Comparison of ENCODE assay signal across 31 cellular contexts in genomic region chrX:153879741-153880439, GRCh38. TPM values are rescaled to one million over a fixed set of nuclear protein-coding genes. Genes with fewer than 3 reads are reported as not detected.
DNase-seq lines count a peak whose midpoint lies in the region; ATAC-seq and TF ChIP-seq lines count a peak whose summit lies in the region.
"Had no signal": no experiment of that assay in that cellular context is flagged by ENCODE, and none has a peak within 500 bp of the region (broad histone marks: within the 10 kb centered on the region; RNA-seq: fewer than 3 reads in every experiment).

No MANE protein-coding gene starts in this region.

- H3F3A ChIP-seq in neural cell (ENCODE audit: insufficient read depth, low read length, poor library complexity, severe bottlenecking) = no peaks in the 10 kb centered on the region

- ATAC-seq in Panc1 = peak; percentile 6
- ATAC-seq: lower lobe of right lung, upper lobe of right lung had no signal

- CTCF ChIA-PET in Panc1 (lab: Charles Lee) = no interaction called here

- H3K9me3 ChIP-seq in Panc1 (ENCODE audit: control insufficient read depth, insufficient read depth, low read depth, low read length) (no peaks in the 10 kb centered on the region), neural cell (ENCODE audit: low read length) (no peaks in the 10 kb centered on the region), esophagus muscularis mucosa (no peaks in the 10 kb centered on the region)
- H3K9me3 ChIP-seq: breast epithelium, lower lobe of right lung, upper lobe of right lung had no signal

- no peaks in the 10 kb centered on the region for H3K36me3 ChIP-seq in Panc1 (ENCODE audit: control insufficient read depth, insufficient read depth, low read length)
- H3K36me3 ChIP-seq in neural cell (ENCODE audit: insufficient read depth, low read length) = no peaks in the 10 kb centered on the region
- H3K36me3 ChIP-seq in esophagus muscularis mucosa = no peaks in the 10 kb centered on the region
- H3K36me3 ChIP-seq: breast epithelium, lower lobe of right lung, upper lobe of right lung had no signal

- H3K9me2 ChIP-seq in neural cell (ENCODE audit: insufficient read depth, low read length) = no peaks in the 10 kb centered on the region

- peak overlapping the region; percentile 90 for H3K9ac ChIP-seq in neural cell (ENCODE audit: low read length)
- H3K9ac ChIP-seq: parathyroid adenoma had no signal

- TF ChIP-seq CTCF in Panc1 (IDR thresholded peaks at IDR 0.05) = no peak
- no peak for TF ChIP-seq CTCF in neural cell (IDR thresholded peaks at IDR 0.05; ENCODE audit: poor library complexity, severe bottlenecking)
- no peak for TF ChIP-seq CTCF in esophagus muscularis mucosa (IDR thresholded peaks at IDR 0.05)

- no TSS peak for BruUV-seq in Panc1 (replicated peaks; lab: Mats Ljungman, UMichigan)

- TF ChIP-seq POLR2A in esophagus muscularis mucosa (IDR thresholded peaks at IDR 0.05; ENCODE audit: low read depth) = no peak

- H3K4me1 ChIP-seq in Panc1 (ENCODE audit: control insufficient read depth, insufficient read depth, low read length) (peaks cover 73% of the 10 kb centered on the region), esophagus muscularis mucosa (peaks cover 0 to under 1% (median 0%) of the 10 kb centered on the region in 4 donors)
- H3K4me1 ChIP-seq: breast epithelium, lower lobe of right lung, parathyroid adenoma, upper lobe of right lung had no signal

- DNase-seq in NCI-H2171 treated with DMSO at 0.1 percent for 48 hours (lab: John Stamatoyannopoulos, UW) = peak; percentile 36
- no peak for DNase-seq in NCI-H2171 (lab: John Stamatoyannopoulos, UW)
- no peak for DNase-seq in Panc1 (ENCODE audit: low read depth, low spot score)
- DNase-seq in AG20443 (ENCODE audit: low spot score) = no peak
- DNase-seq in NCI-H446 (lab: John Stamatoyannopoulos, UW) = no peak
- no peak for DNase-seq in esophagus muscularis mucosa (ENCODE audit: extremely low spot score)
- DNase-seq in NCI-H748 treated with DMSO at 0.1 percent for 48 hours (lab: John Stamatoyannopoulos, UW) = no peak
- DNase-seq: activated CD4-positive, alpha-beta T cell treated with anti-CD3 and anti-CD28 coated beads for 4 hours; amniotic stem cell; dorsolateral prefrontal cortex; hippocampal formation; lower lobe of right lung; naive thymus-derived CD8-positive, alpha-beta T cell; SIG-M5; stimulated activated CD4-positive, alpha-beta T cell treated with anti-CD3 and anti-CD28 coated beads, Interleukin-1b, Interleukin-23, amount 100 ng/mL, for 48 hours; stimulated activated naive CD4-positive, alpha-beta T cell treated with Interleukin-2 at 50 U/mL for 16 hours; SW 1271; T-helper 9 cell; upper lobe of right lung had no signal

- H2AFZ ChIP-seq in neural cell (ENCODE audit: low read depth, low read length) = no peak overlapping the region
- H2AFZ ChIP-seq: parathyroid adenoma had no signal

- no peaks in the 10 kb centered on the region for H4K20me1 ChIP-seq in neural cell (ENCODE audit: insufficient read depth)

- H3K4me2 ChIP-seq in neural cell (ENCODE audit: low read length) = no peak overlapping the region

- H3K27ac ChIP-seq in Panc1 (ENCODE audit: low read length) (peak overlapping the region; percentile 80; the same call in 1 of the 2 replicates), neural cell (ENCODE audit: low read length) (peak overlapping the region; percentile 95), esophagus muscularis mucosa (replicated peaks in 1 of 4) (no peak overlapping the region)
- H3K27ac ChIP-seq: breast epithelium, HL-60, lower lobe of right lung, parathyroid adenoma, skin epidermis, upper lobe of right lung had no signal

- no peaks in the 10 kb centered on the region for H3K27me3 ChIP-seq in Panc1 (ENCODE audit: control insufficient read depth, insufficient read depth, low read length)
- H3K27me3 ChIP-seq in neural cell (ENCODE audit: insufficient read depth, low read depth, low read length) = no peaks in the 10 kb centered on the region
- peaks cover 0 to 89% (median 22%) of the 10 kb centered on the region in 4 donors for H3K27me3 ChIP-seq in esophagus muscularis mucosa

- in situ Hi-C loops in Panc1 (cut with HindIII; ENCODE audit: low pct_unique_long_range_greater_than_20kb, low sequenced_read_pairs) = no loop called here

- 73% methylated on average over 8 of the region's 12 CpGs for WGBS in esophagus muscularis mucosa

- intact Hi-C loops in Panc1 (cut with micrococcal nuclease; ENCODE audit: unreplicated experiment) = loop anchor here (10.0 kb wide), 2 partner anchors 75 to 115 kb away; partner anchors contain the start of gene PLXNB3
- intact Hi-C loops in esophagus muscularis mucosa (cut with DNase I) = no loop called here

- TF ChIP-seq EP300 in neural cell (conservative IDR thresholded peaks at IDR 0.05; ENCODE audit: poor library complexity, severe bottlenecking) = no peak
- no peak for TF ChIP-seq EP300 in esophagus muscularis mucosa (IDR thresholded peaks at IDR 0.05)

- no peak for TF ChIP-seq RAD21 in neural cell (conservative IDR thresholded peaks at IDR 0.05)

- no peak overlapping the region for H3K4me3 ChIP-seq in Panc1 (ENCODE audit: low read depth in 2 of 2, low read length in 2 of 2)
- peak overlapping the region; percentile 86 for H3K4me3 ChIP-seq in neural cell (ENCODE audit: low read length)
- H3K4me3 ChIP-seq in esophagus muscularis mucosa = no peak overlapping the region
- H3K4me3 ChIP-seq: breast epithelium, lower lobe of right lung, skin epidermis, upper lobe of right lung had no signal

- H3K79me2 ChIP-seq in neural cell (replicated peaks; ENCODE audit: insufficient read depth, low read length) = peaks cover 59% of the 10 kb centered on the region
- H3K79me2 ChIP-seq: parathyroid adenoma had no signal

- POLR2A ChIA-PET in Panc1 (lab: Charles Lee) = interaction anchor here (0.6 kb wide), 1 partner anchor 279 kb away, joined by 3 read pairs; no protein-coding TSS in a partner anchor

TF ChIP-seq in neural cell, 6 proteins besides CTCF, POLR2A, EP300 and RAD21:
- no peak for TF ChIP-seq MXI1 (conservative IDR thresholded peaks at IDR 0.05; ENCODE audit: poor library complexity, severe bottlenecking)

RNA-seq across cellular contexts. Expression of gene L1CAM, which starts 6.1 kb away (rescaled TPM):
- total RNA-seq in Panc1 (2021; ENCODE audit: unreplicated experiment) (819 TPM), esophagus muscularis mucosa (10 to 100 TPM; 22.4 to 47.9 (median 30.0) TPM)
- polyA plus RNA-seq in Panc1 (2012; ENCODE audit: insufficient read length) = 824 TPM
- polyA plus RNA-seq in neural cell = 88.0 and 119 TPM in 2 replicates
- polyA minus RNA-seq in neural cell = 186 and 191 TPM in 2 replicates
- polyA plus RNA-seq: naive thymus-derived CD8-positive, alpha-beta T cell had no signal

RNA-seq across cellular contexts. Expression of gene AVPR2, which starts 24.6 kb away (rescaled TPM):
- total RNA-seq in Panc1 (2021; ENCODE audit: unreplicated experiment) = 10.6 TPM
- polyA plus RNA-seq in Panc1 (2012; ENCODE audit: insufficient read length) = 15.5 TPM
- not detected in 2 replicates for polyA plus RNA-seq in neural cell
- polyA minus RNA-seq in neural cell = not detected in 2 replicates
- total RNA-seq in esophagus muscularis mucosa = 1 to 10 TPM; 1.2 to 7.6 (median 4.5) TPM
- total RNA-seq: activated T-helper 2 cell treated with anti-CD3 and anti-CD28 coated beads, Interferon-gamma antibody, Interleukin-2, Interleukin-4, amounts not matched to agents 10 μg/mL and 5 μg/mL and 100 μg/mL, durations not matched to agents 14 hours and 24 hours and 36 hours; CD4-positive, alpha-beta memory T cell; chondrocyte; Daoy; frontal cortex; LHCN-M2; naive thymus-derived CD8-positive, alpha-beta T cell; temporal lobe had no signal
- polyA plus RNA-seq: naive thymus-derived CD8-positive, alpha-beta T cell had no signal

RNA-seq across cellular contexts. Expression of gene ARHGAP4, which starts 46.2 kb away (rescaled TPM):
- total RNA-seq in Panc1 (2021; ENCODE audit: unreplicated experiment) (225 TPM), esophagus muscularis mucosa (10 to 100 TPM; 15.9 to 22.4 (median 17.7) TPM)
- polyA plus RNA-seq in Panc1 (2012; ENCODE audit: insufficient read length) = 297 TPM
- 11.2 and 12.1 TPM in 2 replicates for polyA plus RNA-seq in neural cell
- polyA minus RNA-seq in neural cell = 2.9 and 5.3 TPM in 2 replicates

RNA-seq across cellular contexts. Expression of gene PDZD4, which starts 49.5 kb away (rescaled TPM):
- 37.2 TPM for total RNA-seq in Panc1 (2021; ENCODE audit: unreplicated experiment)
- polyA plus RNA-seq in Panc1 (2012; ENCODE audit: insufficient read length) = 46.9 TPM
- polyA plus RNA-seq in neural cell = 343 and 389 TPM in 2 replicates
- polyA minus RNA-seq in neural cell = 338 and 398 TPM in 2 replicates
- 10 to 100 TPM; 20.0 to 48.4 (median 36.9) TPM for total RNA-seq in esophagus muscularis mucosa

RNA-seq across cellular contexts. Expression of gene NAA10, which starts 54.9 kb away (rescaled TPM):
- total RNA-seq in Panc1 (2021; ENCODE audit: unreplicated experiment) (246 TPM), esophagus muscularis mucosa (100 to 1,000 TPM in 2 of 4 donors, 10 to 100 TPM in 2; 89.3 to 106 (median 95.4) TPM)
- 347 TPM for polyA plus RNA-seq in Panc1 (2012; ENCODE audit: insufficient read length)
- 117 and 159 TPM in 2 replicates for polyA plus RNA-seq in neural cell
- 35.5 and 40.4 TPM in 2 replicates for polyA minus RNA-seq in neural cell

Comparison
In these comparisons a context has a peak if more than half of its experiments do, and no peak if none do; other contexts are left out.
1. H3K27ac ChIP-seq: peak in Panc1 (single experiment) and neural cell (single experiment); none in esophagus muscularis mucosa (0 of 4).
2. RNA of gene L1CAM, which starts 6.1 kb away (total RNA-seq): 819 TPM in Panc1 (single experiment); 22.4 to 47.9 TPM in esophagus muscularis mucosa; every median in the first group is over 10 times any median in the second.